1 cellular context compared by ENCODE assay signal in genomic region chr17:74528491-74529199, GRCh38.
A peak's percentile ranks its signal among the peaks of the same experiment; 100 is the strongest.
TF ChIP-seq lines count a peak whose summit lies in the region.

No MANE protein-coding gene starts in this region.

TF ChIP-seq in GM12878, 131 proteins besides CTCF, POLR2A, EP300 and RAD21 (continued from another document):
- TF ChIP-seq TARDBP (IDR thresholded peaks at IDR 0.05; ENCODE audit: borderline replicate concordance) (no peak), REST (IDR thresholded peaks at IDR 0.05; ENCODE audit: low read depth, low read length) (no peak), IKZF1 (conservative IDR thresholded peaks at IDR 0.05) (peak; percentile 93), JUNB (IDR thresholded peaks at IDR 0.05) (no peak), NR2C2 (IDR thresholded peaks at IDR 0.05; ENCODE audit: borderline replicate concordance, control insufficient read depth, insufficient read length, low read depth) (no peak), BMI1 (IDR thresholded peaks at IDR 0.05; ENCODE audit: borderline replicate concordance) (no peak), RAD51 (IDR thresholded peaks at IDR 0.05) (no peak), IRF5 (IDR thresholded peaks at IDR 0.05; ENCODE audit: borderline replicate concordance) (no peak), CHD2 (IDR thresholded peaks at IDR 0.05; ENCODE audit: borderline replicate concordance, low read depth, low read length) (no peak), NKRF (conservative IDR thresholded peaks at IDR 0.05) (no peak), HDAC6 (IDR thresholded peaks at IDR 0.05; ENCODE audit: unreplicated experiment) (no peak), CEBPB (IDR thresholded peaks at IDR 0.05; ENCODE audit: borderline replicate concordance in 1 of 2, low read depth in 2 of 2, low read length in 2 of 2) (peak; percentile 34 to 71; a peak in 1 of 4 replicates), MTA2 (IDR thresholded peaks at IDR 0.05; ENCODE audit: low read depth) (peak; percentile 79)
